15 cellular contexts compared by ENCODE assay signal in the genomic region with DNA sequence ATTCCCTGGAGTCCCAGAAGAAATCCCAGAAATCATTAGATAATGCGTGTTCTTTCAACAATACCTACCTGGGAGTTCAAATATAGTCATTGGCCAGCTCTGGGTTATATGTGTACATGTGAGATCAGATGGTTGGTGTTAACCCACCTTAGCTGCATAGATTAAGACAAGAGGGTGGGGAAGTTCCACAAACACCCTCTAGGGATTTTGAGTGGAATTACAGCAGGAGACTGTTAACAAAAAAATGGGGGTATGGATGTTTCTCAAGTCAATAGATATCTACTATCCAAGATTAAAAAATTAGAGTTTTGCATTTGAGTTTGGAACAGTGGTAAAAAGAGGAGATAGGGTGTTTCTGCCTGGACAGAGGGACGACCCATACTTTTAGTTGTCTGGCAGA.
A peak's percentile ranks its signal among the peaks of the same experiment; 100 is the strongest.
DNase-seq lines count a peak whose midpoint lies in the region; ATAC-seq, FAIRE-seq and TF ChIP-seq lines count a peak whose summit lies in the region.
"Had no signal": no experiment of that assay in that cellular context is flagged by ENCODE, and none has a peak within 500 bp of the region (broad histone marks: within the 10 kb centered on the region; RNA-seq: fewer than 3 reads in every experiment).

No MANE protein-coding gene starts in this region.

- no peak for FAIRE-seq in frontal cortex (lab: Jason Lieb, UNC)

- CTCF ChIA-PET in SK-N-SH (lab: Yijun Ruan, JAX) = interaction anchor here (0.8 kb wide), 3 partner anchors 14 to 653 kb away, joined by 3 read pairs; no protein-coding TSS in a partner anchor

- H3K9me3 ChIP-seq in SK-N-SH = no peaks in the 10 kb centered on the region
- no peaks in the 10 kb centered on the region for H3K9me3 ChIP-seq in iPS DF 6.9 (ENCODE audit: control insufficient read depth, insufficient read depth, low read length)
- no peaks in the 10 kb centered on the region for H3K9me3 ChIP-seq in right atrium auricular region
- H3K9me3 ChIP-seq: Caco-2 had no signal

- H3K9me2 ChIP-seq in SK-N-SH = no peaks in the 10 kb centered on the region

- H3K9me3 Mint-ChIP-seq in HFFc6 = no peaks in the 10 kb centered on the region

- TF ChIP-seq EP300 in SK-N-SH (IDR thresholded peaks at IDR 0.05; ENCODE audit: borderline replicate concordance in 1 of 2, low read depth in 1 of 2, low read length in 1 of 2) = no peak

- DNase-seq in AG08396 (ENCODE audit: low spot score) = peak; percentile 21
- peak; percentile 9 for DNase-seq in HFFc6
- DNase-seq in SK-N-SH = peak; percentile 56
- peak; percentile 7 for DNase-seq in iPS DF 6.9 (ENCODE audit: low read depth, low spot score)
- no peak for DNase-seq in frontal cortex (ENCODE audit: low spot score in 2 of 2)
- DNase-seq in NCI-H1436 (lab: John Stamatoyannopoulos, UW) = no peak
- no peak for DNase-seq in right atrium auricular region (ENCODE audit: low spot score)
- DNase-seq: islet precursor cell; naive thymus-derived CD8-positive, alpha-beta T cell; NCI-H510A; stimulated activated CD4-positive, alpha-beta T cell treated with anti-CD3 and anti-CD28 coated beads, Interleukin-15, amount 100 ng/mL, for 24 hours; stimulated activated naive B cell treated with anti-CD40 and anti-IgM and Interleukin-4, amounts not matched to agents 10 μg/mL and 1 μg/mL and 100 μg/mL, for 72 hours had no signal

- no peaks in the 10 kb centered on the region for H3F3A ChIP-seq in SK-N-SH (replicated peaks; ENCODE audit: insufficient read depth)

- no peaks in the 10 kb centered on the region for H3K27me3 ChIP-seq in SK-N-SH (ENCODE audit: insufficient read depth)
- H3K27me3 ChIP-seq in iPS DF 6.9 (ENCODE audit: control insufficient read depth, insufficient read depth, low read length) = no peaks in the 10 kb centered on the region
- no peaks in the 10 kb centered on the region for H3K27me3 ChIP-seq in right atrium auricular region

- peak; percentile 72 for TF ChIP-seq CTCF in HFFc6 (IDR thresholded peaks at IDR 0.05)
- TF ChIP-seq CTCF in SK-N-SH (IDR thresholded peaks at IDR 0.05) = peak; percentile 53
- TF ChIP-seq CTCF in right atrium auricular region (IDR thresholded peaks at IDR 0.05) = peak in 1 of 2 donors; percentile 37

- 21% methylated on average over 2 of the region's 2 CpGs for WGBS in SK-N-SH (ENCODE audit: low lambda C conversion rate)
- no CpG with 5 or more reads among the region's 2 CpGs for WGBS in iPS DF 6.9 (ENCODE audit: insufficient coverage, insufficient read length)

- H3K4me3 Mint-ChIP-seq in HFFc6 = no peak overlapping the region
- H3K4me3 Mint-ChIP-seq: IgD-negative memory B cell; naive thymus-derived CD8-positive, alpha-beta T cell; stimulated activated naive B cell treated with anti-CD40 and anti-IgM and Interleukin-4, amounts not matched to agents 10 μg/mL and 1 μg/mL and 100 μg/mL, for 72 hours had no signal

- no peaks in the 10 kb centered on the region for H3K79me2 ChIP-seq in SK-N-SH (ENCODE audit: insufficient read depth)

- no peak for ATAC-seq in GM19397 (IDR thresholded peaks at IDR 0.05; ENCODE audit: unreplicated experiment)
- ATAC-seq: naive thymus-derived CD8-positive, alpha-beta T cell; stimulated activated naive B cell treated with anti-CD40 and anti-IgM and Interleukin-4, amounts not matched to agents 10 μg/mL and 1 μg/mL and 100 μg/mL, for 72 hours had no signal

- H3K4me1 ChIP-seq in SK-N-SH (ENCODE audit: control insufficient read depth in 1 of 2, insufficient read depth in 2 of 2, low read depth in 1 of 2, low read length in 1 of 2) = no peaks in the 10 kb centered on the region
- no peaks in the 10 kb centered on the region for H3K4me1 ChIP-seq in iPS DF 6.9 (ENCODE audit: control insufficient read depth, insufficient read depth, low read length)
- no peaks in the 10 kb centered on the region for H3K4me1 ChIP-seq in right atrium auricular region
- H3K4me1 ChIP-seq: Caco-2 had no signal

- H3K4me1 Mint-ChIP-seq in HFFc6 (ENCODE audit: low read depth) = no peaks in the 10 kb centered on the region
- H3K4me1 Mint-ChIP-seq: IgD-negative memory B cell; naive thymus-derived CD8-positive, alpha-beta T cell; stimulated activated naive B cell treated with anti-CD40 and anti-IgM and Interleukin-4, amounts not matched to agents 10 μg/mL and 1 μg/mL and 100 μg/mL, for 72 hours had no signal

- H3K4me2 ChIP-seq in SK-N-SH = no peak overlapping the region

- POLR2A ChIA-PET in SK-N-SH (lab: Yijun Ruan, JAX) = no interaction called here

- H3K4me3 ChIP-seq in SK-N-SH (ENCODE audit: low read depth in 2 of 2, low read length in 1 of 2) = no peak overlapping the region
- H3K4me3 ChIP-seq in iPS DF 6.9 (ENCODE audit: low read length) = no peak overlapping the region
- H3K4me3 ChIP-seq in right atrium auricular region = no peak overlapping the region

- no peaks in the 10 kb centered on the region for H4K20me1 ChIP-seq in SK-N-SH (ENCODE audit: insufficient read depth)

- no peaks in the 10 kb centered on the region for H3K36me3 Mint-ChIP-seq in HFFc6 (ENCODE audit: low read depth)
- H3K36me3 Mint-ChIP-seq: IgD-negative memory B cell; naive thymus-derived CD8-positive, alpha-beta T cell; stimulated activated naive B cell treated with anti-CD40 and anti-IgM and Interleukin-4, amounts not matched to agents 10 μg/mL and 1 μg/mL and 100 μg/mL, for 72 hours had no signal

- no peaks in the 10 kb centered on the region for H3K36me3 ChIP-seq in SK-N-SH (replicated peaks in 1 of 2; ENCODE audit: control insufficient read depth in 1 of 2, insufficient read depth in 2 of 2, low read length in 1 of 2)
- H3K36me3 ChIP-seq in iPS DF 6.9 (ENCODE audit: control insufficient read depth, insufficient read depth, low read length) = no peaks in the 10 kb centered on the region
- no peaks in the 10 kb centered on the region for H3K36me3 ChIP-seq in right atrium auricular region

- no peak overlapping the region for H3K9ac ChIP-seq in SK-N-SH

- no peak overlapping the region for H3K27ac ChIP-seq in SK-N-SH (ENCODE audit: low read depth in 2 of 2, low read length in 1 of 2)
- no peak overlapping the region for H3K27ac ChIP-seq in iPS DF 6.9 (ENCODE audit: low read length)
- H3K27ac ChIP-seq in right atrium auricular region = no peak overlapping the region

- no peak overlapping the region for H2AFZ ChIP-seq in SK-N-SH (ENCODE audit: low read depth)

- no peaks in the 10 kb centered on the region for H3K27me3 Mint-ChIP-seq in HFFc6 (ENCODE audit: insufficient read depth)
- H3K27me3 Mint-ChIP-seq: IgD-negative memory B cell; naive thymus-derived CD8-positive, alpha-beta T cell; stimulated activated naive B cell treated with anti-CD40 and anti-IgM and Interleukin-4, amounts not matched to agents 10 μg/mL and 1 μg/mL and 100 μg/mL, for 72 hours had no signal

- H3K27ac Mint-ChIP-seq in HFFc6 = no peak overlapping the region
- H3K27ac Mint-ChIP-seq: IgD-negative memory B cell; naive thymus-derived CD8-positive, alpha-beta T cell; stimulated activated naive B cell treated with anti-CD40 and anti-IgM and Interleukin-4, amounts not matched to agents 10 μg/mL and 1 μg/mL and 100 μg/mL, for 72 hours had no signal

- peak; percentile 54 for TF ChIP-seq RAD21 in SK-N-SH (IDR thresholded peaks at IDR 0.05; ENCODE audit: low read length)

TF ChIP-seq in SK-N-SH, 30 proteins besides CTCF, POLR2A, EP300 and RAD21:
- TF ChIP-seq YY1 (IDR thresholded peaks at IDR 0.05; ENCODE audit: low read depth) (no peak), SIN3A (IDR thresholded peaks at IDR 0.05; ENCODE audit: borderline replicate concordance, low read depth, low read length) (no peak), ELF1 (IDR thresholded peaks at IDR 0.05) (no peak), FOXM1 (IDR thresholded peaks at IDR 0.05; ENCODE audit: low read depth) (no peak), SMC3 (IDR thresholded peaks at IDR 0.05; ENCODE audit: low read depth, low read length) (0 out of 2 replicates have a peak, but pooled peaks have one; percentile 10)

Comparison
In these comparisons a context has a peak if more than half of its experiments do, and no peak if none do; other contexts are left out.
1. DNase-seq: peak in AG08396 (single experiment), HFFc6 (single experiment), SK-N-SH (single experiment) and iPS DF 6.9 (single experiment); none in frontal cortex (0 of 2), NCI-H1436 (single experiment) and right atrium auricular region (single experiment).